ENCODE assay signal across 17 cellular contexts in genomic region chr12:52494518-52494917, GRCh38. TPM values are rescaled to one million over a fixed set of nuclear protein-coding genes. Genes with fewer than 3 reads are reported as not detected.
DNase-seq lines count a peak whose midpoint lies in the region; ATAC-seq and TF ChIP-seq lines count a peak whose summit lies in the region.
"Had no signal": no experiment of that assay in that cellular context is flagged by ENCODE, and none has a peak within 500 bp of the region (broad histone marks: within the 10 kb centered on the region; RNA-seq: fewer than 3 reads in every experiment).

No MANE protein-coding gene starts in this region.

- DNase-seq in M059J (ENCODE audit: low read depth): peak; percentile 6
- DNase-seq in epithelial cell of prostate (ENCODE audit: low read depth, low spot score): no peak
- no peak for DNase-seq in left lung
- DNase-seq in tibial nerve (ENCODE audit: low spot score in 2 of 2): peak in 1 of 2 donors; percentile 66
- no peak for DNase-seq in cerebellum (ENCODE audit: low spot score)
- no peak for DNase-seq in SW480 (ENCODE audit: low spot score)
- no peak for DNase-seq in GM19240 (ENCODE audit: insufficient read length, low spot score)
- no peak for DNase-seq in NCI-H2029 (lab: John Stamatoyannopoulos, UW)
- DNase-seq: CD4-positive, alpha-beta memory T cell; erythroblast; kidney; NCI-H1694; NK-92 treated with Interleukin-12 subunit alpha and Interleukin-12 subunit beta, amount 100 ng/mL, for 24 hours had no signal

- TF ChIP-seq CTCF in left lung (IDR thresholded peaks at IDR 0.05) (no peak), tibial nerve (IDR thresholded peaks at IDR 0.05) (no peak)

- TF ChIP-seq EP300 in tibial nerve (IDR thresholded peaks at IDR 0.05): peak; percentile 85 to 93

- WGBS in tibial nerve, 2 donors: 29 to 51% methylated on average over 4 of the region's 4 CpGs

- H3K27me3 ChIP-seq in left lung: peaks cover 0 to 30% of the 10 kb centered on the region in 2 donors
- H3K27me3 ChIP-seq in tibial nerve: no peaks in the 10 kb centered on the region
- H3K27me3 ChIP-seq: body of pancreas had no signal

- intact Hi-C loops in left lung (cut with DNase I): no loop called here

- no peak overlapping the region for H3K4me3 ChIP-seq in left lung
- H3K4me3 ChIP-seq in tibial nerve: no peak overlapping the region
- H3K4me3 ChIP-seq: body of pancreas had no signal

- peaks cover 10 to 27% of the 10 kb centered on the region in 2 donors for H3K4me1 ChIP-seq in left lung
- H3K4me1 ChIP-seq in tibial nerve: peaks cover 0 to 36% (median 6%) of the 10 kb centered on the region in 4 donors
- H3K4me1 ChIP-seq: body of pancreas had no signal

- H3K36me3 ChIP-seq in left lung: no peaks in the 10 kb centered on the region
- H3K36me3 ChIP-seq in tibial nerve: no peaks in the 10 kb centered on the region
- H3K36me3 ChIP-seq: neutrophil had no signal

- ATAC-seq in left lung: peak; percentile 77
- ATAC-seq: activated CD4-positive, CD25-positive, alpha-beta regulatory T cell treated with anti-CD3 and anti-CD28 coated beads, Interleukin-2, amount 50 U/mL, for 24 hours; body of pancreas; stimulated activated memory B cell treated with anti-CD40 and anti-IgM and Interleukin-4, amounts not matched to agents 10 μg/mL and 1 μg/mL and 100 μg/mL, for 72 hours had no signal

- no peaks in the 10 kb centered on the region for H3K9me3 ChIP-seq in left lung
- no peaks in the 10 kb centered on the region for H3K9me3 ChIP-seq in tibial nerve
- H3K9me3 ChIP-seq: body of pancreas, neutrophil had no signal

- no peak for TF ChIP-seq POLR2A in tibial nerve (IDR thresholded peaks at IDR 0.05)

- H3K27ac ChIP-seq in epithelial cell of prostate: peak overlapping the region; percentile 99
- H3K27ac ChIP-seq in left lung: no peak overlapping the region
- peak overlapping the region in 2 of 4 donors; percentile 56 to 85 for H3K27ac ChIP-seq in tibial nerve
- H3K27ac ChIP-seq: body of pancreas, neutrophil had no signal

RNA-seq across cellular contexts. Expression of gene KRT6A, which starts 1.5 kb away (rescaled TPM):
- not detected in 2 replicates for total RNA-seq in M059J (2014; rRNA removed; shearing (Covaris generic))
- total RNA-seq in left lung: 10 to 100 TPM; 24.4 to 32.0 TPM
- total RNA-seq in tibial nerve: under 1 TPM in 1 of 4 donors, not detected in 3; 0.30 TPM
- not detected for total RNA-seq in cerebellum
- total RNA-seq: body of pancreas; CD4-positive, alpha-beta memory T cell; kidney had no signal

RNA-seq across cellular contexts. Expression of gene KRT6C, which starts 20.9 kb away (rescaled TPM):
- not detected in 2 replicates for total RNA-seq in M059J (2014; rRNA removed; shearing (Covaris generic))
- total RNA-seq in left lung (not detected), tibial nerve (not detected), cerebellum (not detected)
- total RNA-seq: body of pancreas; CD4-positive, alpha-beta memory T cell; kidney had no signal

RNA-seq across cellular contexts. Expression of gene KRT5, which starts 25.7 kb away (rescaled TPM):
- not detected in 2 replicates for total RNA-seq in M059J (2014; rRNA removed; shearing (Covaris generic))
- total RNA-seq in left lung (1 to 10 TPM in 1 of 2 donors, under 1 TPM in 1; 0.79 to 9.8 TPM), tibial nerve (1 to 10 TPM in 1 of 4 donors, under 1 TPM in 1, not detected in 2; 0.22 to 2.7 TPM), cerebellum (0.18 TPM)
- total RNA-seq: CD4-positive, alpha-beta memory T cell had no signal

RNA-seq across cellular contexts. Expression of gene KRT6B, which starts 42.6 kb away (rescaled TPM):
- not detected in 2 replicates for total RNA-seq in M059J (2014; rRNA removed; shearing (Covaris generic))
- not detected for total RNA-seq in left lung
- total RNA-seq in tibial nerve: not detected
- total RNA-seq in cerebellum: not detected
- total RNA-seq: body of pancreas; CD4-positive, alpha-beta memory T cell; kidney had no signal

RNA-seq across cellular contexts. Expression of gene KRT71, which starts 58.4 kb away (rescaled TPM):
- total RNA-seq in M059J (2014; rRNA removed; shearing (Covaris generic)): not detected in 2 replicates
- total RNA-seq in left lung: not detected
- total RNA-seq in tibial nerve: not detected
- 0.18 TPM for total RNA-seq in cerebellum
- total RNA-seq: body of pancreas; CD4-positive, alpha-beta memory T cell; kidney had no signal

Comparison
In these comparisons a context has a peak if more than half of its experiments do, and no peak if none do; other contexts are left out.
1. RNA of gene KRT6A, which starts 1.5 kb away (total RNA-seq): 24.4 to 32.0 TPM in left lung; not detected in M059J, 0.30 TPM in tibial nerve and not detected in cerebellum (single experiment); every median in the first group is over 10 times any median in the second.